Comparison of ENCODE assay signal across 8 cellular contexts in the genomic region with DNA sequence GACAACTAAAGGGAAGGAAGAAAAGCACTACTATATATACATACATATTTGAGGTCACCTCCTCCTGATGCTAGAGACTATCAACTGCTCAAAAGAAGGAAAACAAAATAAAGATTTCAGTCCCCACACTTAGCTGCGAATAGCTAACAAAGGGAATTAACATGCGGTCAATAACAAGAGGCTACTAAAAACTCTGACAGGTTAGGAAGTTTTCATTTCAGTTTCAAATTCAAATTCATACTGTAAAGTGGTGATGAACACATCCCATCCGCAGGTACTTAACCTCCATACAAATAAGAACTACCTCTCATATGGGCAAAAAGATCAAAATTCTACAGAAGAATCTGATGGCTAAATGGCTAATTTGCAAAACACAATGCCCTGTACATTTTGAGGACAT. TPM values are rescaled to one million over a fixed set of nuclear protein-coding genes. Genes with fewer than 3 reads are reported as not detected.
DNase-seq lines count a peak whose midpoint lies in the region; ATAC-seq, FAIRE-seq and TF ChIP-seq lines count a peak whose summit lies in the region.

No MANE protein-coding gene starts in this region.

- FAIRE-seq in GM19239 (lab: Jason Lieb, UNC), result peak; percentile 66

- peaks cover 10% of the 10 kb centered on the region for H3K36me3 ChIP-seq in SJCRH30
- no peaks in the 10 kb centered on the region for H3K36me3 ChIP-seq in psoas muscle (ENCODE audit: insufficient read depth in 1 of 2, low read depth in 1 of 2)

- intact Hi-C loops in psoas muscle (cut with DNase I), result no loop called here
- intact Hi-C loops in posterior vena cava (cut with DNase I), result no loop called here

- H3K4me3 ChIP-seq in SJCRH30, result peak overlapping the region; percentile 76
- H3K4me3 ChIP-seq in epithelial cell of esophagus (ENCODE audit: low read length), result peak overlapping the region; percentile 79
- H3K4me3 ChIP-seq in psoas muscle, result peak overlapping the region; percentile 94

- H3K27me3 ChIP-seq in SJCRH30 (no peaks in the 10 kb centered on the region), psoas muscle (ENCODE audit: insufficient read depth in 3 of 3, low read length in 2 of 3) (no peaks in the 10 kb centered on the region)

- ATAC-seq in psoas muscle, result no peak
- ATAC-seq in GM18858 (IDR thresholded peaks at IDR 0.05; ENCODE audit: unreplicated experiment), result no peak
- ATAC-seq in GM19397 (IDR thresholded peaks at IDR 0.05; ENCODE audit: unreplicated experiment), result no peak

- H3K4me1 ChIP-seq in SJCRH30, result peaks cover 15% of the 10 kb centered on the region; the same call in 1 of the 2 replicates
- H3K4me1 ChIP-seq in psoas muscle, result peaks cover 42% of the 10 kb centered on the region

- WGBS in psoas muscle, 3 donors, result 36 to 47% (median 41%) methylated on average over 3 of the region's 3 CpGs

- H3K9me3 ChIP-seq in SJCRH30 (replicated peaks) (no peaks in the 10 kb centered on the region), psoas muscle (no peaks in the 10 kb centered on the region)

- H3K27ac ChIP-seq in SJCRH30 (no peak overlapping the region), psoas muscle (peak overlapping the region; percentile 47), caudate nucleus (ENCODE audit: low read depth, low read length) (no peak overlapping the region)

- no peak for TF ChIP-seq CTCF in epithelial cell of esophagus (IDR thresholded peaks at IDR 0.05; ENCODE audit: insufficient read depth, low read depth, low read length, missing control alignments)
- no peak for TF ChIP-seq CTCF in psoas muscle (IDR thresholded peaks at IDR 0.05)

- DNase-seq in GM19239 (ENCODE audit: insufficient read length, low spot score) (no peak), SJCRH30 (no peak), epithelial cell of esophagus (ENCODE audit: low read depth) (no peak), psoas muscle (no peak), posterior vena cava (ENCODE audit: low spot score) (no peak), caudate nucleus (lab: John Stamatoyannopoulos, UW) (no peak)

RNA-seq across cellular contexts. Expression of gene NAP1L4, which starts 2.6 kb away (rescaled TPM):
- 135 and 168 TPM in 2 replicates for total RNA-seq in SJCRH30 (2014; rRNA removed; shearing (Covaris generic))
- total RNA-seq in psoas muscle, result 100 to 1,000 TPM; 143 to 153 (median 147) TPM
- 100 to 1,000 TPM; 121 to 140 (median 139) TPM for polyA plus RNA-seq in psoas muscle
- 100 to 1,000 TPM in 1 of 2 donors, 10 to 100 TPM in 1; 89.0 to 118 TPM for total RNA-seq in posterior vena cava
